17 cellular contexts compared by ENCODE assay signal in genomic region chr5:130290219-130290618, GRCh38.
"Had no signal": no experiment of that assay in that cellular context is flagged by ENCODE, and none has a peak within 500 bp of the region (broad histone marks: within the 10 kb centered on the region; RNA-seq: fewer than 3 reads in every experiment).

No MANE protein-coding gene starts in this region.

- H3K9me3 ChIP-seq: right lobe of liver, thyroid gland had no signal

- H3K9me3 Mint-ChIP-seq: activated naive CD8-positive, alpha-beta T cell treated with anti-CD3 and anti-CD28 coated beads for 36 hours; central memory CD8-positive, alpha-beta T cell had no signal

- H3K9ac ChIP-seq: parathyroid adenoma had no signal

- H3K4me1 Mint-ChIP-seq: activated naive CD8-positive, alpha-beta T cell treated with anti-CD3 and anti-CD28 coated beads for 36 hours; brain; central memory CD8-positive, alpha-beta T cell; naive thymus-derived CD4-positive, alpha-beta T cell had no signal

- DNase-seq: activated CD4-positive, alpha-beta T cell treated with anti-CD3 and anti-CD28 coated beads, Interleukin-2, amount 50 U/mL, for 4 hours; activated naive CD4-positive, alpha-beta T cell; activated naive CD8-positive, alpha-beta T cell treated with anti-CD3 and anti-CD28 coated beads for 36 hours; amygdala; heart right ventricle; kidney glomerular epithelial cell; mesendoderm; naive thymus-derived CD4-positive, alpha-beta T cell; right lobe of liver; small intestine; stimulated activated naive CD4-positive, alpha-beta T cell treated with Interleukin-2 at 50 U/mL for 16 hours; thyroid gland had no signal

- H3K27me3 Mint-ChIP-seq: central memory CD8-positive, alpha-beta T cell had no signal

- H3K27ac ChIP-seq: coronary artery, heart right ventricle, parathyroid adenoma, right lobe of liver, thyroid gland had no signal

- H3K4me3 ChIP-seq: coronary artery, heart right ventricle, right lobe of liver, thyroid gland had no signal

- H3K4me1 ChIP-seq: parathyroid adenoma, right lobe of liver, thyroid gland had no signal

- ATAC-seq: naive thymus-derived CD4-positive, alpha-beta T cell; right lobe of liver had no signal

- H3K27me3 ChIP-seq: heart right ventricle, right lobe of liver, thyroid gland had no signal

- H3K79me2 ChIP-seq: parathyroid adenoma had no signal

- H3K4me3 Mint-ChIP-seq: activated naive CD8-positive, alpha-beta T cell treated with anti-CD3 and anti-CD28 coated beads for 36 hours; brain; central memory CD8-positive, alpha-beta T cell; naive thymus-derived CD4-positive, alpha-beta T cell had no signal

- H3K36me3 Mint-ChIP-seq: activated naive CD8-positive, alpha-beta T cell treated with anti-CD3 and anti-CD28 coated beads for 36 hours; brain; naive thymus-derived CD4-positive, alpha-beta T cell had no signal

- H2AFZ ChIP-seq: parathyroid adenoma had no signal

- FAIRE-seq: small intestine, TTC549 had no signal

- H3K27ac Mint-ChIP-seq: activated naive CD8-positive, alpha-beta T cell treated with anti-CD3 and anti-CD28 coated beads for 36 hours; brain; naive thymus-derived CD4-positive, alpha-beta T cell had no signal

- H3K36me3 ChIP-seq: heart right ventricle, right lobe of liver, thyroid gland had no signal
